8 cellular contexts compared by ENCODE assay signal in the genomic region with DNA sequence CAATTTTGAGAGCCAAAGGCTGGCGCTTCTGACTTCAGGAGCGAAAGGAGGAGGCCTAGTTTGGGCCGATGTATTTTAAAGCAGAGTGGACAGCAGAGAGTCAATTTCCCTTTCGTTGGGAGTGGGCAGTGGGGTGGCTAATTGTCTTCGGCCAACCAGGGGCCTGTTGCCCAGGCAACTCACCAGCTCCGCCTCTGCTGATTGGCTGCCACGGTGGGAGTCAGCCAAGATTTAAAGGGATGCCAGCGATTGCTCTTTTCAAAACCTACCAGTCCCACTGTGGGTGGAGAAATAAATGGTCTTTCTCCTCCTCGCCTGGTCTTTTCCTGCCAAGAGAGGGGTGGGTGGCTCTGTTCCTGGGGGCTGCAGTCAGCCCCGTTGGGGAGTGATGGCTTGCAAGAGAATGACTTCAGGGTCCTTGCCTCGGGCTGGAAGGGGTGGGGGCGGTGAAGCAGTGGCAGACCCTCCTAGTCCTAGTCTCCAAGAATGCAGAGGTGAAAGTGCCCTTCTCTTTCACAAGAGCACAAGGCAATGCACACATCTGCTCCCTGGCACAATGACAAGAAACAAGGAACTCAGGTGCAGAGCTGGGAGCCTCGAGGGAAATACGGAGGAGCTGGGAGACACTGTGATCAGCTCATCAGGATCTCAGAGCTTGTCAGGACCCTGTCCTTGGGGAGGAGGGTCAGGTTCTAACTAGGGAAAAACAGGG.
DNase-seq lines count a peak whose midpoint lies in the region; ATAC-seq and TF ChIP-seq lines count a peak whose summit lies in the region.

No MANE protein-coding gene starts in this region.

- ATAC-seq in GM21717 (IDR thresholded peaks at IDR 0.05; ENCODE audit: unreplicated experiment): no peak
- ATAC-seq in HG02610 (IDR thresholded peaks at IDR 0.05; ENCODE audit: unreplicated experiment): no peak

- DNase-seq in NCI-H1105 treated with DMSO at 0.1 percent for 48 hours (lab: John Stamatoyannopoulos, UW): peak; percentile 47
- DNase-seq in NCI-H1105 (lab: John Stamatoyannopoulos, UW): no peak
- DNase-seq in hippocampal formation (lab: John Stamatoyannopoulos, UW): peak; percentile 80 to 86
- DNase-seq in superior temporal gyrus (ENCODE audit: extremely low spot score): peak; percentile 95
- no peak for DNase-seq in activated gamma-delta T cell treated with Interleukin-2 at 50 U/mL for 16 hours

- no peak for TF ChIP-seq CTCF in VCaP (conservative IDR thresholded peaks at IDR 0.05)

- H3K27ac ChIP-seq in VCaP: peak overlapping the region; percentile 83

Comparison
In these comparisons a context has a peak if more than half of its experiments do, and no peak if none do; other contexts are left out.
1. DNase-seq: peak in NCI-H1105 treated with DMSO at 0.1 percent for 48 hours (single experiment), hippocampal formation (2 of 2) and superior temporal gyrus (single experiment); none in NCI-H1105 (single experiment) and activated gamma-delta T cell treated with Interleukin-2 at 50 U/mL for 16 hours (single experiment).